ENCODE assay signal across 1 cellular context in the genomic region with DNA sequence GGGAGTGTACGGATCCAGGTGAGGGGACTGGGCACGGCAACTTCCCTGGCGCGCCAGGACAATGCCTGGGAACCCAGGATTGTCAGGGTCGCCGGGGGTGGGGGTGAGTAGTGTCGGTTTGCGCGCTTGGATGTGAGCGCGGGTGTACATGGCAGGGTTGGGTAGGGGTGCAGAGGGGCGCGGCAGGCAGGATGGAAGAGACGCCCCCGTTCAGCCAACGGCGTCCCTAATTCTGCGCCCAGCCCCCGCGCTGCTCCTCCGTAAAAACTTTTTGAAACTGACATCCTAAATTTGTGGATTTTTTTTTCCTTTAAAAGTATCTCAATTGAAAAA.
TF ChIP-seq lines count a peak whose summit lies in the region.

No MANE protein-coding gene starts in this region.

TF ChIP-seq in HepG2, 621 proteins besides CTCF, POLR2A, EP300 and RAD21:
- TF ChIP-seq FOXK1 (CRISPR knock-in tag; IDR thresholded peaks at IDR 0.05; ENCODE audit: borderline replicate concordance, low read depth) = no peak
